ENCODE assay signal across 20 cellular contexts in genomic region chr7:2283074-2283473, GRCh38. TPM values are rescaled to one million over a fixed set of nuclear protein-coding genes. Genes with fewer than 3 reads are reported as not detected.
DNase-seq lines count a peak whose midpoint lies in the region; ATAC-seq and TF ChIP-seq lines count a peak whose summit lies in the region.
"Had no signal": no experiment of that assay in that cellular context is flagged by ENCODE, and none has a peak within 500 bp of the region (broad histone marks: within the 10 kb centered on the region; RNA-seq: fewer than 3 reads in every experiment).

No MANE protein-coding gene starts in this region.

- no peak overlapping the region for H3K4me3 Mint-ChIP-seq in WTC11
- H3K4me3 Mint-ChIP-seq in nephron progenitor cell: no peak overlapping the region

- no peaks in the 10 kb centered on the region for H3K27me3 Mint-ChIP-seq in WTC11 (ENCODE audit: low read depth)
- no peaks in the 10 kb centered on the region for H3K27me3 Mint-ChIP-seq in nephron progenitor cell (ENCODE audit: low read depth, poor library complexity)

- H3K4me1 ChIP-seq in right cardiac atrium (ENCODE audit: control insufficient read depth, insufficient read depth, low read length): peaks cover 3% of the 10 kb centered on the region

- POLR2A ChIA-PET in WTC11 (lab: Charles Lee): interaction anchor here (0.5 kb wide), 1 partner anchor 40 kb away, joined by 4 read pairs; no protein-coding TSS in a partner anchor

- DNase-seq in right cardiac atrium (peak in 2 of 3 donors; percentile 40 to 42), left ventricle myocardium superior (no peak), WTC11 (ENCODE audit: low spot score) (no peak), nephron progenitor cell (no peak), left colon (no peak), cerebellar nuclear complex (lab: John Stamatoyannopoulos, UW) (no peak), cerebellum (ENCODE audit: low spot score) (no peak)
- DNase-seq in effector CD4-positive, alpha-beta T cell: no peak
- DNase-seq: COR-L47, DMS53, GM23248, Karpas-422, MM.1S, NCI-H1105, NCI-H1694 treated with DMSO at 0.1 percent for 48 hours had no signal

- CTCF ChIA-PET in WTC11 (lab: Charles Lee): no interaction called here

- no peaks in the 10 kb centered on the region for H3K9me3 ChIP-seq in right cardiac atrium (ENCODE audit: control insufficient read depth, low read length)
- H3K9me3 ChIP-seq: SK-N-SH had no signal

- H3K4me1 Mint-ChIP-seq in WTC11: peaks cover 19% of the 10 kb centered on the region
- H3K4me1 Mint-ChIP-seq in nephron progenitor cell: peaks cover 41% of the 10 kb centered on the region

- 95% methylated on average over 20 of the region's 20 CpGs for WGBS in right cardiac atrium

- no peaks in the 10 kb centered on the region for H3K27me3 ChIP-seq in right cardiac atrium (ENCODE audit: control insufficient read depth, insufficient read depth)

- H3K27ac Mint-ChIP-seq in WTC11 (peak overlapping the region; percentile 94), nephron progenitor cell (peak overlapping the region; percentile 94)

- H3K9me3 Mint-ChIP-seq in WTC11: no peaks in the 10 kb centered on the region
- no peaks in the 10 kb centered on the region for H3K9me3 Mint-ChIP-seq in nephron progenitor cell

- H3K36me3 Mint-ChIP-seq in WTC11 (no peaks in the 10 kb centered on the region), nephron progenitor cell (ENCODE audit: low read depth) (peaks cover under 1% of the 10 kb centered on the region)

- intact Hi-C loops in right cardiac atrium (cut with DNase I) (no loop called here), left ventricle myocardium superior (cut with micrococcal nuclease) (no loop called here), left colon (cut with DNase I, micrococcal nuclease) (no loop called here)

- H3K27ac ChIP-seq in right cardiac atrium (ENCODE audit: low read length): no peak overlapping the region
- H3K27ac ChIP-seq: 22Rv1, C4-2B, GM23248 had no signal

- H3K4me3 ChIP-seq in right cardiac atrium (ENCODE audit: low read length): no peak overlapping the region
- H3K4me3 ChIP-seq: GM12878, GM23248 had no signal

- TF ChIP-seq CTCF in WTC11 (IDR thresholded peaks at IDR 0.05): no peak
- TF ChIP-seq CTCF in nephron progenitor cell (IDR thresholded peaks at IDR 0.05): no peak

- ATAC-seq in right cardiac atrium (peak; percentile 24 to 49), left ventricle myocardium superior (no peak), WTC11 (peak; percentile 62), left colon (no peak)
- ATAC-seq: GM12878, Right ventricle myocardium inferior had no signal

TF ChIP-seq in WTC11, 78 proteins besides CTCF, POLR2A, EP300 and RAD21:
- TF ChIP-seq ZBTB43 (CRISPR knock-in tag; IDR thresholded peaks at IDR 0.05): no peak

RNA-seq across cellular contexts. Expression of gene SNX8, which starts 31.2 kb away (rescaled TPM):
- total RNA-seq in right cardiac atrium: 10 to 100 TPM; 34.0 to 44.5 (median 39.7) TPM
- 32.3 TPM for polyA plus RNA-seq in right cardiac atrium
- total RNA-seq in left ventricle myocardium superior: 16.7 TPM
- total RNA-seq in WTC11 (2021): 44.9 to 50.8 TPM (median 49.6 TPM) in 3 replicates
- total RNA-seq in left colon: 10 to 100 TPM; 21.8 to 38.0 TPM
- total RNA-seq in cerebellum: 9.9 TPM

RNA-seq across cellular contexts. Expression of gene NUDT1, which starts 41.0 kb away (rescaled TPM):
- total RNA-seq in right cardiac atrium (10 to 100 TPM; 10.6 to 17.2 (median 14.6) TPM), left ventricle myocardium superior (13.2 TPM), WTC11 (2021) (100 to 108 TPM (median 102 TPM) in 3 replicates), left colon (10 to 100 TPM in 1 of 2 donors, 1 to 10 TPM in 1; 8.1 to 10.3 TPM), cerebellum (11.1 TPM)
- 20.7 TPM for polyA plus RNA-seq in right cardiac atrium

RNA-seq across cellular contexts. Expression of gene MRM2, which starts 41.1 kb away (rescaled TPM):
- total RNA-seq in right cardiac atrium (10 to 100 TPM; 19.5 to 24.4 (median 21.9) TPM), left ventricle myocardium superior (23.5 TPM), WTC11 (2021) (33.6 to 38.9 TPM (median 34.7 TPM) in 3 replicates), left colon (10 to 100 TPM; 15.0 to 15.6 TPM), cerebellum (9.4 TPM)
- polyA plus RNA-seq in right cardiac atrium: 21.4 TPM

RNA-seq across cellular contexts. Expression of gene MAD1L1, which starts 50.3 kb away (rescaled TPM):
- 10 to 100 TPM; 15.3 to 36.7 (median 29.7) TPM for total RNA-seq in right cardiac atrium
- polyA plus RNA-seq in right cardiac atrium: 41.0 TPM
- total RNA-seq in left ventricle myocardium superior: 19.1 TPM
- 43.8 to 47.8 TPM (median 46.7 TPM) in 3 replicates for total RNA-seq in WTC11 (2021)
- total RNA-seq in left colon: 10 to 100 TPM; 22.1 to 28.2 TPM
- 25.0 TPM for total RNA-seq in cerebellum

Comparison
In these comparisons a context has a peak if more than half of its experiments do, and no peak if none do; other contexts are left out.
1. ATAC-seq: peak in right cardiac atrium (2 of 2) and WTC11 (single experiment); none in left ventricle myocardium superior (single experiment) and left colon (single experiment).
2. DNase-seq: peak in right cardiac atrium (2 of 3); none in left ventricle myocardium superior (single experiment), WTC11 (single experiment), nephron progenitor cell (single experiment), effector CD4-positive, alpha-beta T cell (single experiment), left colon (0 of 2), cerebellar nuclear complex (0 of 2) and cerebellum (single experiment).